Comparison of ENCODE assay signal across 1 cellular context in the genomic region with DNA sequence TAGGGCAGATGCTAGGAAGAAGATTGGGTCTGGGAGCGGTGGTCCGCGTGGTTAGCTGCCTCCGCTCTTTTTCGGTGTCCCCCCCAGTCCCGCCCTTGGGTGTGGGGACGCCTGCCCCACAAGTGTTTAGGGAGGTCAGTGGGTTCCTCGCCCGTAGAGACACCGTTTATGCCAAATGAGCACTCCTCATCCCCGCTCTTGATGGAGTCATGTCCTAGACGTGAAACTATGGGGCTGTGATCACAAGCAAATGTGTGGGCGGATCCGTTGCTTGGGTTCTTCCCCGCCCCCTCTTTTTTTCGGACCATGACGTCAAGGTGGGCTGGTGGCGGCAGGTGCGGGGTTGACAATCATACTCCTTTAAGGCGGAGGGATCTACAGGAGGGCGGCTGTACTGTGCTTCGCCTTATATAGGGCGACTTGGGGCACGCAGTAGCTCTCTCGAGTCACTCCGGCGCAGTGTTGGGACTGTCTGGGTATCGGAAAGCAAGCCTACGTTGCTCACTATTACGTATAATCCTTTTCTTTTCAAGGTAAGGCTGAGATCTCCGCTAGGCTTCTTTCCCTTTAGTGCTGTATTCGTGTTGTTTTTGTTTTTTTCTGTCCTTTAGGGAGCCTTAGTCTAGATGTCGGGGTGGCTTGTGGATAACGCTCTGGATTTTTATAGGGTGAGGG.
TF ChIP-seq lines count a peak whose summit lies in the region.

A gene (plus strand): TSS at position 439 of the 675 bp plus-strand sequence. CDS start 1,529 bp downstream, outside the sequence.

TF ChIP-seq in K562, 482 proteins besides CTCF, POLR2A, EP300 and RAD21 (continued from another document and continues in another):
- TF ChIP-seq GTF2F1 (IDR thresholded peaks at IDR 0.05; ENCODE audit: low read depth, low read length) = peak; percentile 98
- TF ChIP-seq, protein P1, sequence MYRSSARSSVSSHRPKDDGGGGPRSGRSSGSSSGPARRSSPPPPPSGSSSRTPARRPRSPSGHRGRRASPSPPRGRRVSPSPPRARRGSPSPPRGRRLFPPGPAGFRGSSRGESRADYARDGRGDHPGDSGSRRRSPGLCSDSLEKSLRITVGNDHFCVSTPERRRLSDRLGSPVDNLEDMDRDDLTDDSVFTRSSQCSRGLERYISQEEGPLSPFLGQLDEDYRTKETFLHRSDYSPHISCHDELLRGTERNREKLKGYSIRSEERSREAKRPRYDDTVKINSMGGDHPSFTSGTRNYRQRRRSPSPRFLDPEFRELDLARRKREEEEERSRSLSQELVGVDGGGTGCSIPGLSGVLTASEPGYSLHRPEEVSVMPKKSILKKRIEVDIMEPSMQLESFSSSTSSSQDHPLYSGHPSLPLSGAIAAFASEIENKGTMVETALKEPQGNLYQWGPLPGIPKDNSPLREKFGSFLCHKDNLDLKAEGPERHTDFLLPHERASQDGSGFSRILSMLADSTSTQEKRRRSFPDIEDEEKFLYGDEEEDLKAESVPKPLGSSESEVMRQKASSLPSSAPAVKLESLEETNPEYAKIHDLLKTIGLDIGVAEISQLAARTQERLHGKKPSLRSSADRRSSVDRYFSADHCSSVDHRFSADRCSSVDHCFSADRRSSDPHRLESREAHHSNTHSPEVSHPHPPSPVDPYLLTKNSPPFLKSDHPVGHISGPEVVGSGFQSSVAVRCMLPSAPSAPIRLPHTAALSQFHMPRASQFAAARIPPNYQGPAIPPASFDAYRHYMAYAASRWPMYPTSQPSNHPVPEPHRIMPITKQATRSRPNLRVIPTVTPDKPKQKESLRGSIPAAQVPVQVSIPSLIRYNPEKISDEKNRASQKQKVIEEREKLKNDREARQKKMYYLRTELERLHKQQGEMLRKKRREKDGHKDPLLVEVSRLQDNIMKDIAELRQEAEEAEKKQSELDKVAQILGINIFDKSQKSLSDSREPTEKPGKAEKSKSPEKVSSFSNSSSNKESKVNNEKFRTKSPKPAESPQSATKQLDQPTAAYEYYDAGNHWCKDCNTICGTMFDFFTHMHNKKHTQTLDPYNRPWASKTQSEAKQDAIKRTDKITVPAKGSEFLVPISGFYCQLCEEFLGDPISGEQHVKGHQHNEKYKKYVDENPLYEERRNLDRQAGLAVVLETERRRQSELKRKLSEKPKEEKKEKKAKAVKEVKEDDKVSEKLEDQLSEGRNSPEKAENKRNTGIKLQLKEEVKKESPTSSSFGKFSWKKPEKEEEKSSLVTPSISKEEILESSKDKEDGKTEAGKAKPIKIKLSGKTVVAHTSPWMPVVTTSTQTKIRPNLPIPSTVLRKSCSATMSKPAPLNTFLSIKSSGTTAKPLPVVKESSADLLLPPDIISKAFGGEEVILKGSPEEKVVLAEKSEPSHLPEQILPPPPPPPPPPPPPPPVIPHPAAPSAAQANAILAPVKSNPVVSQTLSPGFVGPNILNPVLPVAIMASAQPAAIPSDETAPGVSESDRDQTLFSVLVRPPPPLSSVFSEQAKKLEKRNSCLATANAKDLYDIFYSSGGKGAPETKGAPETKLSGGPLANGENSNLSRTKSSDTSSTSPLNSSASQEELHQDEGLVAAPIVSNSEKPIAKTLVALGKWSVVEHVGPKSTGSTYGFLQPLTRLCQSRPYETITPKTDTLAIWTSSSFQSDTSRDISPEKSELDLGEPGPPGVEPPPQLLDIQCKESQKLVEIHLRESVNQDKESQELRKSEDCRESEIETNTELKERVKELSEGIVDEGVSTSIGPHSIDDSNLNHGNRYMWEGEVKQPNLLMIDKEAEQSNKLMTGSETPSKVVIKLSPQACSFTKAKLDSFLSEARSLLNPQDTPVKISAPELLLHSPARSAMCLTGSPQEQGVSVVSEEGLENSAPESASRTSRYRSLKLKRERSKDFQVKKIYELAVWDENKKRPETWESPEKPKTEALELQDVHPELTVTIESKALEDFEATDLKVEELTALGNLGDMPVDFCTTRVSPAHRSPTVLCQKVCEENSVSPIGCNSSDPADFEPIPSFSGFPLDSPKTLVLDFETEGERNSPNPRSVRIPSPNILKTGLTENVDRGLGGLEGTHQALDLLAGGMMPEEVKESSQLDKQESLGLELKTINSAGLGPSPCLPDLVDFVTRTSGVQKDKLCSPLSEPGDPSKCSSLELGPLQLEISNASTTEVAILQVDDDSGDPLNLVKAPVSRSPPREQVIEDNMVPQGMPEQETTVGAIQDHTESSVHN (IDR thresholded peaks at IDR 0.05; ENCODE audit: borderline replicate concordance in 1 of 2, low read depth in 1 of 2) = peak in 1 of 2 experiments; percentile 76; a peak in 2 of 4 replicates
- TF ChIP-seq, protein P2, sequence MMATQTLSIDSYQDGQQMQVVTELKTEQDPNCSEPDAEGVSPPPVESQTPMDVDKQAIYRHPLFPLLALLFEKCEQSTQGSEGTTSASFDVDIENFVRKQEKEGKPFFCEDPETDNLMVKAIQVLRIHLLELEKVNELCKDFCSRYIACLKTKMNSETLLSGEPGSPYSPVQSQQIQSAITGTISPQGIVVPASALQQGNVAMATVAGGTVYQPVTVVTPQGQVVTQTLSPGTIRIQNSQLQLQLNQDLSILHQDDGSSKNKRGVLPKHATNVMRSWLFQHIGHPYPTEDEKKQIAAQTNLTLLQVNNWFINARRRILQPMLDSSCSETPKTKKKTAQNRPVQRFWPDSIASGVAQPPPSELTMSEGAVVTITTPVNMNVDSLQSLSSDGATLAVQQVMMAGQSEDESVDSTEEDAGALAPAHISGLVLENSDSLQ (IDR thresholded peaks at IDR 0.05) = peak; percentile 28; the same call in 1 of the 2 replicates
- TF ChIP-seq GATAD2B (IDR thresholded peaks at IDR 0.05; ENCODE audit: borderline replicate concordance) = peak; percentile 9; the same call in 1 of the 2 replicates
- TF ChIP-seq NFRKB (IDR thresholded peaks at IDR 0.05; ENCODE audit: low read depth) = peak; percentile 99
- TF ChIP-seq ZNF124 (CRISPR knock-in tag; IDR thresholded peaks at IDR 0.05) = no peak
- peak; percentile 95 for TF ChIP-seq NELFE (IDR thresholded peaks at IDR 0.05; ENCODE audit: insufficient read depth, insufficient read length)
- TF ChIP-seq, protein P3, sequence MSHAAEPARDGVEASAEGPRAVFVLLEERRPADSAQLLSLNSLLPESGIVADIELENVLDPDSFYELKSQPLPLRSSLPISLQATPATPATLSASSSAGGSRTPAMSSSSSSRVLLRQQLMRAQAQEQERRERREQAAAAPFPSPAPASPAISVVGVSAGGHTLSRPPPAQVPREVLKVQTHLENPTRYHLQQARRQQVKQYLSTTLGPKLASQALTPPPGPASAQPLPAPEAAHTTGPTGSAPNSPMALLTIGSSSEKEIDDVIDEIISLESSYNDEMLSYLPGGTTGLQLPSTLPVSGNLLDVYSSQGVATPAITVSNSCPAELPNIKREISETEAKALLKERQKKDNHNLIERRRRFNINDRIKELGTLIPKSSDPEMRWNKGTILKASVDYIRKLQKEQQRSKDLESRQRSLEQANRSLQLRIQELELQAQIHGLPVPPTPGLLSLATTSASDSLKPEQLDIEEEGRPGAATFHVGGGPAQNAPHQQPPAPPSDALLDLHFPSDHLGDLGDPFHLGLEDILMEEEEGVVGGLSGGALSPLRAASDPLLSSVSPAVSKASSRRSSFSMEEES (CRISPR knock-in tag; IDR thresholded peaks at IDR 0.05) = no peak
- peak; percentile 26; the same call in 1 of the 2 replicates for TF ChIP-seq RUNX1 (IDR thresholded peaks at IDR 0.05; ENCODE audit: low read depth)
- TF ChIP-seq, protein P4, sequence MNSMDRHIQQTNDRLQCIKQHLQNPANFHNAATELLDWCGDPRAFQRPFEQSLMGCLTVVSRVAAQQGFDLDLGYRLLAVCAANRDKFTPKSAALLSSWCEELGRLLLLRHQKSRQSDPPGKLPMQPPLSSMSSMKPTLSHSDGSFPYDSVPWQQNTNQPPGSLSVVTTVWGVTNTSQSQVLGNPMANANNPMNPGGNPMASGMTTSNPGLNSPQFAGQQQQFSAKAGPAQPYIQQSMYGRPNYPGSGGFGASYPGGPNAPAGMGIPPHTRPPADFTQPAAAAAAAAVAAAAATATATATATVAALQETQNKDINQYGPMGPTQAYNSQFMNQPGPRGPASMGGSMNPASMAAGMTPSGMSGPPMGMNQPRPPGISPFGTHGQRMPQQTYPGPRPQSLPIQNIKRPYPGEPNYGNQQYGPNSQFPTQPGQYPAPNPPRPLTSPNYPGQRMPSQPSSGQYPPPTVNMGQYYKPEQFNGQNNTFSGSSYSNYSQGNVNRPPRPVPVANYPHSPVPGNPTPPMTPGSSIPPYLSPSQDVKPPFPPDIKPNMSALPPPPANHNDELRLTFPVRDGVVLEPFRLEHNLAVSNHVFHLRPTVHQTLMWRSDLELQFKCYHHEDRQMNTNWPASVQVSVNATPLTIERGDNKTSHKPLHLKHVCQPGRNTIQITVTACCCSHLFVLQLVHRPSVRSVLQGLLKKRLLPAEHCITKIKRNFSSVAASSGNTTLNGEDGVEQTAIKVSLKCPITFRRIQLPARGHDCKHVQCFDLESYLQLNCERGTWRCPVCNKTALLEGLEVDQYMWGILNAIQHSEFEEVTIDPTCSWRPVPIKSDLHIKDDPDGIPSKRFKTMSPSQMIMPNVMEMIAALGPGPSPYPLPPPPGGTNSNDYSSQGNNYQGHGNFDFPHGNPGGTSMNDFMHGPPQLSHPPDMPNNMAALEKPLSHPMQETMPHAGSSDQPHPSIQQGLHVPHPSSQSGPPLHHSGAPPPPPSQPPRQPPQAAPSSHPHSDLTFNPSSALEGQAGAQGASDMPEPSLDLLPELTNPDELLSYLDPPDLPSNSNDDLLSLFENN (IDR thresholded peaks at IDR 0.05; ENCODE audit: low read depth in 2 of 2, low read length in 2 of 2) = peak in 1 of 2 experiments; percentile 92; a peak in 2 of 4 replicates
- TF ChIP-seq, protein P5, sequence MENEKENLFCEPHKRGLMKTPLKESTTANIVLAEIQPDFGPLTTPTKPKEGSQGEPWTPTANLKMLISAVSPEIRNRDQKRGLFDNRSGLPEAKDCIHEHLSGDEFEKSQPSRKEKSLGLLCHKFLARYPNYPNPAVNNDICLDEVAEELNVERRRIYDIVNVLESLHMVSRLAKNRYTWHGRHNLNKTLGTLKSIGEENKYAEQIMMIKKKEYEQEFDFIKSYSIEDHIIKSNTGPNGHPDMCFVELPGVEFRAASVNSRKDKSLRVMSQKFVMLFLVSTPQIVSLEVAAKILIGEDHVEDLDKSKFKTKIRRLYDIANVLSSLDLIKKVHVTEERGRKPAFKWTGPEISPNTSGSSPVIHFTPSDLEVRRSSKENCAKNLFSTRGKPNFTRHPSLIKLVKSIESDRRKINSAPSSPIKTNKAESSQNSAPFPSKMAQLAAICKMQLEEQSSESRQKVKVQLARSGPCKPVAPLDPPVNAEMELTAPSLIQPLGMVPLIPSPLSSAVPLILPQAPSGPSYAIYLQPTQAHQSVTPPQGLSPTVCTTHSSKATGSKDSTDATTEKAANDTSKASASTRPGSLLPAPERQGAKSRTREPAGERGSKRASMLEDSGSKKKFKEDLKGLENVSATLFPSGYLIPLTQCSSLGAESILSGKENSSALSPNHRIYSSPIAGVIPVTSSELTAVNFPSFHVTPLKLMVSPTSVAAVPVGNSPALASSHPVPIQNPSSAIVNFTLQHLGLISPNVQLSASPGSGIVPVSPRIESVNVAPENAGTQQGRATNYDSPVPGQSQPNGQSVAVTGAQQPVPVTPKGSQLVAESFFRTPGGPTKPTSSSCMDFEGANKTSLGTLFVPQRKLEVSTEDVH (IDR thresholded peaks at IDR 0.05; ENCODE audit: low read depth, partially characterized antibody) = no peak
- TF ChIP-seq ZNF583 (CRISPR knock-in tag; IDR thresholded peaks at IDR 0.05) = no peak
- peak; percentile 99 for TF ChIP-seq EGR1 (conservative IDR thresholded peaks at IDR 0.05)
- TF ChIP-seq NFATC3 (IDR thresholded peaks at IDR 0.05) = peak; percentile 86
- TF ChIP-seq, protein P6, sequence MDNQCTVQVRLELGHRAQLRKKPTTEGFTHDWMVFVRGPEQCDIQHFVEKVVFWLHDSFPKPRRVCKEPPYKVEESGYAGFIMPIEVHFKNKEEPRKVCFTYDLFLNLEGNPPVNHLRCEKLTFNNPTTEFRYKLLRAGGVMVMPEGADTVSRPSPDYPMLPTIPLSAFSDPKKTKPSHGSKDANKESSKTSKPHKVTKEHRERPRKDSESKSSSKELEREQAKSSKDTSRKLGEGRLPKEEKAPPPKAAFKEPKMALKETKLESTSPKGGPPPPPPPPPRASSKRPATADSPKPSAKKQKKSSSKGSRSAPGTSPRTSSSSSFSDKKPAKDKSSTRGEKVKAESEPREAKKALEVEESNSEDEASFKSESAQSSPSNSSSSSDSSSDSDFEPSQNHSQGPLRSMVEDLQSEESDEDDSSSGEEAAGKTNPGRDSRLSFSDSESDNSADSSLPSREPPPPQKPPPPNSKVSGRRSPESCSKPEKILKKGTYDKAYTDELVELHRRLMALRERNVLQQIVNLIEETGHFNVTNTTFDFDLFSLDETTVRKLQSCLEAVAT (IDR thresholded peaks at IDR 0.05) = peak; percentile 99
- TF ChIP-seq HOXB6 (CRISPR knock-in tag; IDR thresholded peaks at IDR 0.05; ENCODE audit: borderline replicate concordance) = no peak
- TF ChIP-seq NRF1 (conservative IDR thresholded peaks at IDR 0.05 in 1 of 2, IDR thresholded peaks at IDR 0.05 in 1 of 2) = peak in 1 of 2 experiments; percentile 8; a peak in 2 of 4 replicates
- TF ChIP-seq, protein P7, sequence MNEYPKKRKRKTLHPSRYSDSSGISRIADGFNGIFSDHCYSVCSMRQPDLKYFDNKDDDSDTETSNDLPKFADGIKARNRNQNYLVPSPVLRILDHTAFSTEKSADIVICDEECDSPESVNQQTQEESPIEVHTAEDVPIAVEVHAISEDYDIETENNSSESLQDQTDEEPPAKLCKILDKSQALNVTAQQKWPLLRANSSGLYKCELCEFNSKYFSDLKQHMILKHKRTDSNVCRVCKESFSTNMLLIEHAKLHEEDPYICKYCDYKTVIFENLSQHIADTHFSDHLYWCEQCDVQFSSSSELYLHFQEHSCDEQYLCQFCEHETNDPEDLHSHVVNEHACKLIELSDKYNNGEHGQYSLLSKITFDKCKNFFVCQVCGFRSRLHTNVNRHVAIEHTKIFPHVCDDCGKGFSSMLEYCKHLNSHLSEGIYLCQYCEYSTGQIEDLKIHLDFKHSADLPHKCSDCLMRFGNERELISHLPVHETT (CRISPR knock-in tag; conservative IDR thresholded peaks at IDR 0.05 in 1 of 2, IDR thresholded peaks at IDR 0.05 in 1 of 2) = no peak; a peak in 2 of 4 replicates
- TF ChIP-seq, protein P8, sequence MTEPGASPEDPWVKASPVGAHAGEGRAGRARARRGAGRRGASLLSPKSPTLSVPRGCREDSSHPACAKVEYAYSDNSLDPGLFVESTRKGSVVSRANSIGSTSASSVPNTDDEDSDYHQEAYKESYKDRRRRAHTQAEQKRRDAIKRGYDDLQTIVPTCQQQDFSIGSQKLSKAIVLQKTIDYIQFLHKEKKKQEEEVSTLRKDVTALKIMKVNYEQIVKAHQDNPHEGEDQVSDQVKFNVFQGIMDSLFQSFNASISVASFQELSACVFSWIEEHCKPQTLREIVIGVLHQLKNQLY (CRISPR knock-in tag; conservative IDR thresholded peaks at IDR 0.05) = no peak; a peak in 2 of 4 replicates
- TF ChIP-seq BCOR (IDR thresholded peaks at IDR 0.05) = peak; percentile 89
- TF ChIP-seq PRMT5 (CRISPR knock-in tag; IDR thresholded peaks at IDR 0.05) = no peak
- TF ChIP-seq TARDBP (IDR thresholded peaks at IDR 0.05) = peak; percentile 18; the same call in 1 of the 2 replicates
- TF ChIP-seq JUN (IDR thresholded peaks at IDR 0.05; ENCODE audit: borderline replicate concordance, low read depth, low read length) = peak; percentile 82; the same call in 1 of the 2 replicates
- TF ChIP-seq JUN (CRISPR knock-in tag; IDR thresholded peaks at IDR 0.05; ENCODE audit: borderline replicate concordance) = peak; percentile 91; the same call in 1 of the 2 replicates
- peak; percentile 99 for TF ChIP-seq PHF8 (IDR thresholded peaks at IDR 0.05; ENCODE audit: borderline replicate concordance, low read length)
- TF ChIP-seq E2F3 (CRISPR knock-in tag; IDR thresholded peaks at IDR 0.05) = no peak
- 0 out of 2 replicates have a peak, but pooled peaks have one; percentile 33 for TF ChIP-seq ZNF445 (CRISPR knock-in tag; IDR thresholded peaks at IDR 0.05; ENCODE audit: low read depth)
- 0 out of 2 replicates have a peak, but pooled peaks have one; percentile 36 for TF ChIP-seq KHSRP (IDR thresholded peaks at IDR 0.05)
- peak; percentile 82 for TF ChIP-seq RB1 (IDR thresholded peaks at IDR 0.05; ENCODE audit: low read depth)
- TF ChIP-seq GATAD2A (IDR thresholded peaks at IDR 0.05) = 0 out of 2 replicates have a peak, but pooled peaks have one; percentile 30
- TF ChIP-seq TRIM24 (IDR thresholded peaks at IDR 0.05) = peak; percentile 48 to 60; a peak in 2 of 4 replicates
- peak; percentile 68; the same call in 1 of the 2 replicates for TF ChIP-seq ZNF780A (CRISPR knock-in tag; IDR thresholded peaks at IDR 0.05)
